In the genomic region with DNA sequence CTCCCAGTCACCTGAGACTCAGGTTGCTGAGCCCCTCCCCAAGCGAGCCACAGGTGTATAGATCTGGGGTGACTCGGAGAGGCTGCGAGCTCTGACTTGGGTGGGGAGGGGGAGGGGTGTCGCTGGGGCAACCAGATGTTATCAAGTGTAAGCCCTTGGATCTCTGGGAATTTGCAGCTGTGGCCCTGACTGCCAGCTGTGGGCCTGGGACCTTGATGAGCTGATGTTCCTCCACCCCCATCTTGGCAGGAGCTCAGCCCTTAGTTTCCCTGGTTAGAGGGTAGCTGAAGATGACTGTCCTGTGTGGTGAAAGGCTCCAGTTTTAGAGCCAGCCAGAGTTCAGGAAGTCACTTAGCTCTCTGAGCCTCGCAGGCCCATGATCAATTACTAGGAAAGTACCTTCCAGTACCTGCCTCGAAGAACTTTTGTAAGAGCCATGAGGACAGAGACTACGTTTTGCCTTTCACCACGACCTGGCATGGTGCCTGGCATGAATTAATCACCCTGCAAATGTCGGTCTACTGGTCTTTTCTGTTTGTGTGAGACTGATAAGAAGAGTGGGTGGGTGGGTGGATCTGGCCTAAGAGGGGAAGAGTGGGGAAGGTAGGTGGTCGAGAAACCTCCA, we compare ENCODE assay signal across 8 cellular contexts. TPM values are rescaled to one million over a fixed set of nuclear protein-coding genes. Genes with fewer than 3 reads are reported as not detected.
DNase-seq lines count a peak whose midpoint lies in the region; ATAC-seq and TF ChIP-seq lines count a peak whose summit lies in the region.

No MANE protein-coding gene starts in this region.

- H3K4me1 Mint-ChIP-seq in Calu3 (ENCODE audit: low read depth, unreplicated experiment), result peaks cover 86% of the 10 kb centered on the region
- H3K4me1 Mint-ChIP-seq in neural crest cell, result peaks cover 40% of the 10 kb centered on the region

- H3K4me1 ChIP-seq in KMS-11 (ENCODE audit: low read depth, poor library complexity, severe bottlenecking) (peaks cover 36% of the 10 kb centered on the region), breast epithelium (peaks cover 4 to 44% of the 10 kb centered on the region in 2 donors)

- H3K9ac ChIP-seq in KMS-11, result peak overlapping the region; percentile 4; the same call in 1 of the 2 replicates

- no peaks in the 10 kb centered on the region for H3K9me3 Mint-ChIP-seq in Calu3 (ENCODE audit: low read depth, unreplicated experiment)
- no peaks in the 10 kb centered on the region for H3K9me3 Mint-ChIP-seq in neural crest cell

- peak; percentile 90 for DNase-seq in Calu3
- DNase-seq in breast epithelium (ENCODE audit: low spot score in 2 of 2), result peak; percentile 80 to 82
- no peak for DNase-seq in neural crest cell (ENCODE audit: low read depth, low spot score)
- no peak for DNase-seq in Kasumi-1 (lab: John Stamatoyannopoulos, UW)
- no peak for DNase-seq in AML-193 (lab: John Stamatoyannopoulos, UW)

- CTCF ChIA-PET in Calu3 (lab: Charles Lee), result interaction anchor here (0.6 to 4.5 kb wide), 9 partner anchors 9 to 493 kb away, joined by 3 to 33 read pairs (median 6); a partner anchor contains a TSS

- H3K27ac ChIP-seq in KMS-11 (peak overlapping the region; percentile 47), breast epithelium (peak overlapping the region; percentile 91 to 97)

- peak overlapping the region; percentile 27; the same call in 1 of the 2 replicates for H2AFZ ChIP-seq in KMS-11 (ENCODE audit: low read depth)

- ATAC-seq in GM18498 (IDR thresholded peaks at IDR 0.05; ENCODE audit: unreplicated experiment), result no peak
- ATAC-seq in GM19467 (IDR thresholded peaks at IDR 0.05; ENCODE audit: unreplicated experiment), result no peak

- TF ChIP-seq CTCF in Calu3 (IDR thresholded peaks at IDR 0.05; ENCODE audit: unreplicated experiment) (no peak), KMS-11 (conservative IDR thresholded peaks at IDR 0.05; ENCODE audit: low read depth, low read length) (no peak), breast epithelium (IDR thresholded peaks at IDR 0.05) (no peak), neural crest cell (conservative IDR thresholded peaks at IDR 0.05) (no peak)

- H3K4me3 ChIP-seq in KMS-11 (IDR thresholded peaks at IDR 0.05; ENCODE audit: insufficient read depth, low read depth, low read length) (no peak overlapping the region), breast epithelium (peak overlapping the region in 2 of 3 donors; percentile 35 to 37)

- H3K4me2 ChIP-seq in KMS-11, result peak overlapping the region; percentile 29; the same call in 1 of the 2 replicates

- H3K36me3 ChIP-seq in KMS-11 (ENCODE audit: insufficient read depth), result no peaks in the 10 kb centered on the region
- no peaks in the 10 kb centered on the region for H3K36me3 ChIP-seq in breast epithelium

- no TSS peak for BruUV-seq in Calu3 (replicated peaks; lab: Mats Ljungman, UMichigan)

- H3K79me2 ChIP-seq in KMS-11 (ENCODE audit: insufficient read depth, low read depth), result no peaks in the 10 kb centered on the region

- H3K27me3 Mint-ChIP-seq in Calu3 (ENCODE audit: unreplicated experiment), result no peaks in the 10 kb centered on the region
- H3K27me3 Mint-ChIP-seq in neural crest cell (ENCODE audit: low read depth), result peaks cover 2% of the 10 kb centered on the region

- no peaks in the 10 kb centered on the region for H3K27me3 ChIP-seq in KMS-11 (ENCODE audit: insufficient read depth, low read depth)
- no peaks in the 10 kb centered on the region for H3K27me3 ChIP-seq in breast epithelium

- no peak for TF ChIP-seq POLR2A in breast epithelium (IDR thresholded peaks at IDR 0.05)

- H3K4me3 Mint-ChIP-seq in Calu3 (ENCODE audit: low read depth, unreplicated experiment) (peak overlapping the region; percentile 68), neural crest cell (peak overlapping the region; percentile 38)

- H4K20me1 ChIP-seq in KMS-11 (ENCODE audit: insufficient read depth), result no peaks in the 10 kb centered on the region

- intact Hi-C loops in Calu3 (cut with micrococcal nuclease; ENCODE audit: unreplicated experiment) (no loop called here), breast epithelium (cut with DNase I; ENCODE audit: low total_unique reads) (no loop called here)

- H3K9me3 ChIP-seq in breast epithelium, result no peaks in the 10 kb centered on the region

- H3K27ac Mint-ChIP-seq in Calu3 (ENCODE audit: unreplicated experiment) (peak overlapping the region; percentile 99), neural crest cell (ENCODE audit: unreplicated experiment) (no peak overlapping the region)

- H3K36me3 Mint-ChIP-seq in Calu3 (ENCODE audit: insufficient read depth, unreplicated experiment) (peaks cover 63% of the 10 kb centered on the region), neural crest cell (ENCODE audit: low read depth) (no peaks in the 10 kb centered on the region)

RNA-seq across cellular contexts. Expression of a gene that starts 55.8 kb away (rescaled TPM):
- total RNA-seq in Calu3 (2022) (186 and 188 TPM in 2 replicates), breast epithelium (10 to 100 TPM; 53.8 to 67.5 (median 67.2) TPM), neural crest cell (140 and 145 TPM in 2 replicates)

RNA-seq across cellular contexts. Expression of a gene that starts 56.1 kb away (rescaled TPM):
- 57.4 and 61.1 TPM in 2 replicates for total RNA-seq in Calu3 (2022)
- 10 to 100 TPM; 25.0 to 49.0 (median 29.5) TPM for total RNA-seq in breast epithelium
- total RNA-seq in neural crest cell, result 55.0 and 55.7 TPM in 2 replicates

RNA-seq across cellular contexts. Expression of a gene that starts 58.8 kb away (rescaled TPM):
- total RNA-seq in Calu3 (2022), result 0.19 and 0.51 TPM in 2 replicates
- 10 to 100 TPM in 2 of 3 donors, 1 to 10 TPM in 1; 9.8 to 24.2 (median 13.6) TPM for total RNA-seq in breast epithelium
- total RNA-seq in neural crest cell, result 0.12 TPM in 1 of 2 replicates, not detected in the other

Comparison
In these comparisons a context has a peak if more than half of its experiments do, and no peak if none do; other contexts are left out.
1. DNase-seq: peak in Calu3 (single experiment) and breast epithelium (2 of 2); none in neural crest cell (single experiment), Kasumi-1 (0 of 2) and AML-193 (0 of 2).